ENCODE assay signal across 10 cellular contexts in genomic region chr11:110294509-110294908, GRCh38. TPM values are rescaled to one million over a fixed set of nuclear protein-coding genes. Genes with fewer than 3 reads are reported as not detected.
DNase-seq lines count a peak whose midpoint lies in the region; ATAC-seq and TF ChIP-seq lines count a peak whose summit lies in the region.
"Had no signal": no experiment of that assay in that cellular context is flagged by ENCODE, and none has a peak within 500 bp of the region (broad histone marks: within the 10 kb centered on the region; RNA-seq: fewer than 3 reads in every experiment).

No MANE protein-coding gene starts in this region.

- no peak overlapping the region for H3T11ph ChIP-seq in H9 (ENCODE audit: low read length)

- H2BK20ac ChIP-seq in H9 (ENCODE audit: low read depth, low read length, poor library complexity, severe bottlenecking): no peak overlapping the region

- H4K5ac ChIP-seq in H9 (ENCODE audit: insufficient read length, low read depth, low read length): no peak overlapping the region

- H3K36me3 ChIP-seq in SK-N-MC (ENCODE audit: insufficient read depth, low read length): peaks cover 18% of the 10 kb centered on the region
- no peaks in the 10 kb centered on the region for H3K36me3 ChIP-seq in esophagus squamous epithelium
- H3K36me3 ChIP-seq in sigmoid colon: no peaks in the 10 kb centered on the region

- H4K8ac ChIP-seq in H9 (replicated peaks; ENCODE audit: insufficient read length, low read depth, low read length): no peak overlapping the region

- peaks cover 14% of the 10 kb centered on the region; the same call in 1 of the 2 replicates for H3K79me2 ChIP-seq in H9 (ENCODE audit: insufficient read depth, low read length)

- H3K18ac ChIP-seq in H9 (ENCODE audit: insufficient read length, low read depth, low read length): no peak overlapping the region

- peak overlapping the region; percentile 67 to 87 for H3K4me3 Mint-ChIP-seq in H9
- peak overlapping the region in 1 of 2 donors; percentile 21 for H3K4me3 Mint-ChIP-seq in CD14-positive monocyte

- H4K20me1 ChIP-seq in H9 (ENCODE audit: control insufficient read depth, insufficient read depth, insufficient read length): no peaks in the 10 kb centered on the region

- H3K4me2 ChIP-seq in H9 (ENCODE audit: insufficient read depth, insufficient read length, low read length): peak overlapping the region; percentile 66

- H3K9me3 Mint-ChIP-seq in H9 (no peaks in the 10 kb centered on the region), CD14-positive monocyte (no peaks in the 10 kb centered on the region)

- H3K9ac ChIP-seq in H9 (ENCODE audit: extremely low read depth, insufficient read length, low read length) (no peak overlapping the region), SK-N-MC (ENCODE audit: insufficient read length) (peak overlapping the region; percentile 99)

- peaks cover 44 to 60% of the 10 kb centered on the region in 2 experiments for H3K4me1 Mint-ChIP-seq in H9
- peaks cover 36% of the 10 kb centered on the region for H3K4me1 Mint-ChIP-seq in CD14-positive monocyte

- no peaks in the 10 kb centered on the region for H3K4me1 ChIP-seq in H9 (ENCODE audit: insufficient read depth, low read length)
- peaks cover 23 to 75% (median 35%) of the 10 kb centered on the region in 3 donors for H3K4me1 ChIP-seq in esophagus squamous epithelium
- peaks cover 0 to 36% (median 29%) of the 10 kb centered on the region in 4 donors for H3K4me1 ChIP-seq in sigmoid colon

- no peak for ATAC-seq in GM21619 (IDR thresholded peaks at IDR 0.05; ENCODE audit: unreplicated experiment)

- no peak overlapping the region for H4K91ac ChIP-seq in H9 (ENCODE audit: insufficient read length, low read depth, low read length)

- no peak overlapping the region for H3K23ac ChIP-seq in H9 (ENCODE audit: insufficient read length, low read depth, low read length)

- no peak for TF ChIP-seq EP300 in sigmoid colon (IDR thresholded peaks at IDR 0.05)

- WGBS in H9 (ENCODE audit: extremely low coverage, insufficient read length, low lambda C conversion rate): 100% methylated on average over 1 of the region's 6 CpGs
- WGBS in esophagus squamous epithelium, 2 donors: 14 to 30% methylated on average over 6 of the region's 6 CpGs
- 66 to 69% methylated on average over 6 of the region's 6 CpGs for WGBS in sigmoid colon, 2 donors

- H3K4me3 ChIP-seq in SK-N-MC (peak overlapping the region; percentile 86), esophagus squamous epithelium (peak overlapping the region; percentile 78 to 100 (median 91)), sigmoid colon (peak overlapping the region in 3 of 4 donors; percentile 76 to 94 (median 91))

- H3K27ac ChIP-seq in H9 (ENCODE audit: insufficient read length, low read depth, low read length) (no peak overlapping the region), SK-N-MC (peak overlapping the region; percentile 98), esophagus squamous epithelium (peak overlapping the region in 3 of 4 donors; percentile 13 to 99 (median 95)), sigmoid colon (peak overlapping the region; percentile 24 to 97 (median 94))

- TF ChIP-seq CTCF in H9 (conservative IDR thresholded peaks at IDR 0.05) (no peak), esophagus squamous epithelium (IDR thresholded peaks at IDR 0.05) (no peak), sigmoid colon (IDR thresholded peaks at IDR 0.05) (no peak), CD14-positive monocyte (IDR thresholded peaks at IDR 0.05) (no peak)

- intact Hi-C loops in esophagus squamous epithelium (cut with DNase I): no loop called here
- intact Hi-C loops in sigmoid colon (cut with DNase I): loop anchor here (10.0 kb wide), 1 partner anchor 350 kb away; no protein-coding TSS in a partner anchor
- intact Hi-C loops in CD14-positive monocyte (cut with micrococcal nuclease): loop anchor here in 1 of 2 donors (10.0 kb wide), 1 partner anchor 350 kb away; no protein-coding TSS in a partner anchor

- peaks cover 3% of the 10 kb centered on the region for H3K79me1 ChIP-seq in H9 (ENCODE audit: insufficient read depth, low read depth, low read length, poor library complexity, severe bottlenecking)

- DNase-seq in H9 (no peak), SK-N-MC (ENCODE audit: low read depth, low spot score) (no peak), esophagus squamous epithelium (lab: John Stamatoyannopoulos, UW) (no peak), sigmoid colon (no peak), AG08396 (ENCODE audit: low spot score) (no peak), NOMO-1 treated with DMSO at 0.1 percent for 48 hours (lab: John Stamatoyannopoulos, UW; ENCODE audit: unreplicated experiment) (no peak), CD14-positive monocyte (ENCODE audit: low spot score) (no peak)
- DNase-seq: activated effector memory CD4-positive, alpha-beta T cell treated with anti-CD3 and anti-CD28 coated beads, Interleukin-2, amount 50 U/mL, for 16 hours; MV-4-11 had no signal

- no peak for TF ChIP-seq POLR2A in esophagus squamous epithelium (IDR thresholded peaks at IDR 0.05)
- TF ChIP-seq POLR2A in sigmoid colon (IDR thresholded peaks at IDR 0.05): no peak

- H3K27me3 Mint-ChIP-seq in H9 (ENCODE audit: low read depth) (no peaks in the 10 kb centered on the region), CD14-positive monocyte (ENCODE audit: low read depth in 3 of 3) (peaks cover 0 to 3% (median 3%) of the 10 kb centered on the region in 3 donors)

- no peak overlapping the region for H2BK12ac ChIP-seq in H9 (ENCODE audit: insufficient read length, low read depth, low read length)

- no peak overlapping the region for H3K4ac ChIP-seq in H9 (ENCODE audit: low read depth, low read length)

- H3K14ac ChIP-seq in H9 (ENCODE audit: insufficient read depth, low read length): no peak overlapping the region

- no peak overlapping the region for H2AFZ ChIP-seq in H9 (ENCODE audit: low read length)

- no peaks in the 10 kb centered on the region for H3K23me2 ChIP-seq in H9 (ENCODE audit: insufficient read length, low read depth, low read length, poor library complexity, severe bottlenecking)

- H3K56ac ChIP-seq in H9 (ENCODE audit: insufficient read length, low read depth, low read length): no peak overlapping the region

- no peaks in the 10 kb centered on the region for H3K9me3 ChIP-seq in H9 (ENCODE audit: control insufficient read depth, low read depth, low read length)
- H3K9me3 ChIP-seq in SK-N-MC (ENCODE audit: low read depth, low read length): no peaks in the 10 kb centered on the region
- no peaks in the 10 kb centered on the region for H3K9me3 ChIP-seq in esophagus squamous epithelium
- H3K9me3 ChIP-seq in sigmoid colon: no peaks in the 10 kb centered on the region

- H2AK5ac ChIP-seq in H9 (ENCODE audit: insufficient read length, low read length): no peak overlapping the region

- no peak overlapping the region for H2BK15ac ChIP-seq in H9 (ENCODE audit: low read depth, low read length)

- H2BK5ac ChIP-seq in H9 (ENCODE audit: insufficient read length, low read length): no peak overlapping the region

- H3K36me3 Mint-ChIP-seq in H9 (ENCODE audit: insufficient read depth in 1 of 3, low read depth in 3 of 3) (peaks cover 4 to 18% (median 7%) of the 10 kb centered on the region in 3 experiments), CD14-positive monocyte (peaks cover 2 to 10% of the 10 kb centered on the region in 2 donors)

- H3K27ac Mint-ChIP-seq in H9 (peak overlapping the region in 2 of 3 experiments; percentile 47 to 48; a peak in 3 of 7 replicates), CD14-positive monocyte (no peak overlapping the region)

- no peak overlapping the region for H2BK120ac ChIP-seq in H9 (ENCODE audit: low read depth, low read length, poor library complexity, severe bottlenecking)

- H3K27me3 ChIP-seq in H9 (ENCODE audit: insufficient read depth, low read length) (no peaks in the 10 kb centered on the region), esophagus squamous epithelium (no peaks in the 10 kb centered on the region), sigmoid colon (no peaks in the 10 kb centered on the region)

RNA-seq across cellular contexts. Expression of gene RDX, which starts 1.9 kb away (rescaled TPM):
- total RNA-seq in H9 (2021): 86.6 and 96.2 TPM in 2 replicates
- total RNA-seq in esophagus squamous epithelium: 10 to 100 TPM; 35.3 to 62.9 (median 51.7) TPM
- total RNA-seq in sigmoid colon: 100 to 1,000 TPM in 1 of 4 donors, 10 to 100 TPM in 3; 55.6 to 160 (median 71.8) TPM
- polyA plus RNA-seq in sigmoid colon: 10 to 100 TPM in 2 of 3 donors, 1 to 10 TPM in 1; 7.9 to 14.4 (median 10.3) TPM
- polyA plus RNA-seq in CD14-positive monocyte: 10 to 100 TPM; 20.9 to 22.0 TPM

Comparison
In these comparisons a context has a peak if more than half of its experiments do, and no peak if none do; other contexts are left out.
1. H3K27ac Mint-ChIP-seq: peak in H9 (2 of 3); none in CD14-positive monocyte (0 of 7).
2. Peak in every context shown above with its lines, with median percentiles within 50 percentile points of each other: H3K4me3 ChIP-seq.